Comparison of ENCODE assay signal across 9 cellular contexts in genomic region chr16:15988268-15989013, GRCh38. TPM values are rescaled to one million over a fixed set of nuclear protein-coding genes. Genes with fewer than 3 reads are reported as not detected.
DNase-seq lines count a peak whose midpoint lies in the region; TF ChIP-seq lines count a peak whose summit lies in the region.
"Had no signal": no experiment of that assay in that cellular context is flagged by ENCODE, and none has a peak within 500 bp of the region (broad histone marks: within the 10 kb centered on the region; RNA-seq: fewer than 3 reads in every experiment).

No MANE protein-coding gene starts in this region.

- H3K9me3 ChIP-seq in tibial artery: no peaks in the 10 kb centered on the region

- no peaks in the 10 kb centered on the region for H3K36me3 ChIP-seq in tibial artery

- peaks cover 5 to 52% (median 18%) of the 10 kb centered on the region in 4 donors for H3K4me1 ChIP-seq in tibial artery

- H3K27me3 ChIP-seq in tibial artery: no peaks in the 10 kb centered on the region

- no peak overlapping the region for H3K4me3 Mint-ChIP-seq in activated naive CD4-positive, alpha-beta T cell treated with anti-CD3 and anti-CD28 coated beads for 36 hours
- no peak overlapping the region for H3K4me3 Mint-ChIP-seq in activated T-helper 1 cell treated with anti-CD3 and anti-CD28 coated beads, Interleukin-12 subunit alpha, Interleukin-12 subunit beta, Interleukin-2, Interleukin-4 antibody, amounts not matched to agents 30 ng/mL and 10 ng/mL and 1 ng/mL, durations not matched to agents 14 hours and 24 hours and 36 hours

- H3K27ac ChIP-seq in tibial artery: peak overlapping the region; percentile 62 to 67

- no peaks in the 10 kb centered on the region for H3K9me3 Mint-ChIP-seq in activated naive CD4-positive, alpha-beta T cell treated with anti-CD3 and anti-CD28 coated beads for 36 hours
- no peaks in the 10 kb centered on the region for H3K9me3 Mint-ChIP-seq in activated T-helper 1 cell treated with anti-CD3 and anti-CD28 coated beads, Interleukin-12 subunit alpha, Interleukin-12 subunit beta, Interleukin-2, Interleukin-4 antibody, amounts not matched to agents 30 ng/mL and 10 ng/mL and 1 ng/mL, durations not matched to agents 14 hours and 24 hours and 36 hours

- CTCF ChIA-PET in activated naive CD4-positive, alpha-beta T cell treated with anti-CD3 and anti-CD28 coated beads for 36 hours (lab: Charles Lee): no interaction called here

- H3K4me1 Mint-ChIP-seq in activated naive CD4-positive, alpha-beta T cell treated with anti-CD3 and anti-CD28 coated beads for 36 hours (ENCODE audit: low read depth): peaks cover 33% of the 10 kb centered on the region
- H3K4me1 Mint-ChIP-seq in activated T-helper 1 cell treated with anti-CD3 and anti-CD28 coated beads, Interleukin-12 subunit alpha, Interleukin-12 subunit beta, Interleukin-2, Interleukin-4 antibody, amounts not matched to agents 30 ng/mL and 10 ng/mL and 1 ng/mL, durations not matched to agents 14 hours and 24 hours and 36 hours (ENCODE audit: low read depth): peaks cover 38% of the 10 kb centered on the region

- no peak for DNase-seq in activated naive CD4-positive, alpha-beta T cell treated with anti-CD3 and anti-CD28 coated beads for 36 hours
- no peak for DNase-seq in activated naive CD4-positive, alpha-beta T cell treated with Interleukin-2 at 50 U/mL for 16 hours
- DNase-seq in activated T-helper 1 cell treated with anti-CD3 and anti-CD28 coated beads, Interleukin-12 subunit alpha, Interleukin-12 subunit beta, Interleukin-2, Interleukin-4 antibody, amounts not matched to agents 30 ng/mL and 10 ng/mL and 1 ng/mL, durations not matched to agents 14 hours and 24 hours and 36 hours (ENCODE audit: low spot score): no peak
- DNase-seq in iris pigment epithelial cell (ENCODE audit: low read depth) (peak; percentile 54), tibial artery (no peak), ACHN (no peak), GM13977 (ENCODE audit: low spot score) (no peak)
- no peak for DNase-seq in stimulated activated CD4-positive, alpha-beta T cell treated with anti-CD3 and anti-CD28 coated beads, Interleukin-4, amount 100 ng/mL, for 1 hour

- no peaks in the 10 kb centered on the region for H3K27me3 Mint-ChIP-seq in activated naive CD4-positive, alpha-beta T cell treated with anti-CD3 and anti-CD28 coated beads for 36 hours (ENCODE audit: low read depth)
- H3K27me3 Mint-ChIP-seq in activated T-helper 1 cell treated with anti-CD3 and anti-CD28 coated beads, Interleukin-12 subunit alpha, Interleukin-12 subunit beta, Interleukin-2, Interleukin-4 antibody, amounts not matched to agents 30 ng/mL and 10 ng/mL and 1 ng/mL, durations not matched to agents 14 hours and 24 hours and 36 hours (ENCODE audit: insufficient read depth): no peaks in the 10 kb centered on the region

- intact Hi-C loops in activated naive CD4-positive, alpha-beta T cell treated with anti-CD3 and anti-CD28 coated beads for 36 hours (cut with micrococcal nuclease): no loop called here
- intact Hi-C loops in activated T-helper 1 cell treated with anti-CD3 and anti-CD28 coated beads, Interleukin-12 subunit alpha, Interleukin-12 subunit beta, Interleukin-2, Interleukin-4 antibody, amounts not matched to agents 30 ng/mL and 10 ng/mL and 1 ng/mL, durations not matched to agents 14 hours and 24 hours and 36 hours (cut with micrococcal nuclease): no loop called here
- intact Hi-C loops in tibial artery (cut with DNase I; ENCODE audit: low total_unique reads): no loop called here

- H3K36me3 Mint-ChIP-seq in activated naive CD4-positive, alpha-beta T cell treated with anti-CD3 and anti-CD28 coated beads for 36 hours (ENCODE audit: low read depth): peaks cover 16% of the 10 kb centered on the region
- H3K36me3 Mint-ChIP-seq in activated T-helper 1 cell treated with anti-CD3 and anti-CD28 coated beads, Interleukin-12 subunit alpha, Interleukin-12 subunit beta, Interleukin-2, Interleukin-4 antibody, amounts not matched to agents 30 ng/mL and 10 ng/mL and 1 ng/mL, durations not matched to agents 14 hours and 24 hours and 36 hours (ENCODE audit: low read depth): peaks cover 33% of the 10 kb centered on the region

- TF ChIP-seq CTCF in tibial artery (IDR thresholded peaks at IDR 0.05) (no peak), GM13977 (IDR thresholded peaks at IDR 0.05; ENCODE audit: extremely low read depth, insufficient read depth, missing control alignments) (no peak)

- H3K4me3 ChIP-seq in tibial artery: no peak overlapping the region
- H3K4me3 ChIP-seq: lung had no signal

- peak overlapping the region; percentile 62 for H3K27ac Mint-ChIP-seq in activated naive CD4-positive, alpha-beta T cell treated with anti-CD3 and anti-CD28 coated beads for 36 hours
- peak overlapping the region; percentile 36 for H3K27ac Mint-ChIP-seq in activated T-helper 1 cell treated with anti-CD3 and anti-CD28 coated beads, Interleukin-12 subunit alpha, Interleukin-12 subunit beta, Interleukin-2, Interleukin-4 antibody, amounts not matched to agents 30 ng/mL and 10 ng/mL and 1 ng/mL, durations not matched to agents 14 hours and 24 hours and 36 hours

- in situ Hi-C loops in ACHN (cut with HindIII; ENCODE audit: low pct_ligation_motif_present, low pct_unique_long_range_greater_than_20kb, low sequenced_read_pairs) (no loop called here), GM13977 (cut with MboI; ENCODE audit: low pct_unique_long_range_greater_than_20kb, low sequenced_read_pairs, unreplicated experiment) (no loop called here)

RNA-seq across cellular contexts. Expression of gene ABCC1, which starts 39.0 kb away (rescaled TPM):
- total RNA-seq in activated naive CD4-positive, alpha-beta T cell treated with anti-CD3 and anti-CD28 coated beads for 36 hours: 10 to 100 TPM; 40.3 to 41.0 TPM
- total RNA-seq in activated T-helper 1 cell treated with anti-CD3 and anti-CD28 coated beads, Interleukin-12 subunit alpha, Interleukin-12 subunit beta, Interleukin-2, Interleukin-4 antibody, amounts not matched to agents 30 ng/mL and 10 ng/mL and 1 ng/mL, durations not matched to agents 14 hours and 24 hours and 36 hours: 102 and 108 TPM in 2 replicates
